ENCODE assay signal across 29 cellular contexts in the genomic region with DNA sequence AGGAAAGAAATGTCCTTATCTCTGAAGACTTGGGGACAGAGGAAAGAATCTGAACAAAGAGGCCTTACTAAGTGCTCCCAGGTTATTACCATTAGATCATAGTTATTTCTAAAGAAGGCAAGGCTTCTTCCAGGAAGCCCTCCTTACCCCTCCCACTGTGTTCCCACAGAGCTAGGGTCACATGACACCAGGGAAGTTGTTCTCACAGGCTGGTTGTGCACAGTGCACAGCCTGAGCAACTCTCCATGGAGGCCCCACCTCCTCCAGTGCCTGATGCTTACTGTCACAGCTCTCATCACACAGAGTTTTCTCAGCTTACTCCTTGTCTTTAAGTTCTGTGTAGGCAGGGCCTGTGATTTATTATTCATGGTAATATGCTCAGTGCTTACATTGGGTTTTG.
DNase-seq lines count a peak whose midpoint lies in the region; ATAC-seq and TF ChIP-seq lines count a peak whose summit lies in the region.
"Had no signal": no experiment of that assay in that cellular context is flagged by ENCODE, and none has a peak within 500 bp of the region (broad histone marks: within the 10 kb centered on the region; RNA-seq: fewer than 3 reads in every experiment).

No MANE protein-coding gene starts in this region.

- no peak overlapping the region for H3K27ac ChIP-seq in upper lobe of left lung
- H3K27ac ChIP-seq: body of pancreas, psoas muscle, SJSA1 had no signal

- H3K27me3 Mint-ChIP-seq in activated naive CD4-positive, alpha-beta T cell treated with anti-CD3 and anti-CD28 coated beads for 36 hours (ENCODE audit: low read depth) = no peaks in the 10 kb centered on the region
- no peaks in the 10 kb centered on the region for H3K27me3 Mint-ChIP-seq in activated T-helper 17 cell treated with anti-CD3 and anti-CD28 coated beads, Interleukin-2, amount 50 U/mL, for 72 hours
- H3K27me3 Mint-ChIP-seq: activated B cell treated with CpG ODN at 0.5 μM for 24 hours; CD4-positive, alpha-beta memory T cell; central memory CD8-positive, alpha-beta T cell; effector memory CD8-positive, alpha-beta T cell; type B pancreatic cell had no signal

- H3K4me3 ChIP-seq in mucosa of descending colon (no peak overlapping the region), upper lobe of left lung (no peak overlapping the region)
- H3K4me3 ChIP-seq: body of pancreas, psoas muscle, SJSA1 had no signal

- peak; percentile 29 for ATAC-seq in activated T-helper 17 cell treated with anti-CD3 and anti-CD28 coated beads, Interleukin-2, amount 50 U/mL, for 72 hours (replicated peaks)
- ATAC-seq in mucosa of descending colon (peak; percentile 32), HG03520 (IDR thresholded peaks at IDR 0.05; ENCODE audit: unreplicated experiment) (no peak), upper lobe of left lung (ENCODE audit: low FRiP score in 2 of 2) (no peak)
- ATAC-seq: body of pancreas; effector memory CD8-positive, alpha-beta T cell; left ventricle myocardium superior; psoas muscle; sciatic nerve had no signal

- H3K9me3 Mint-ChIP-seq in activated naive CD4-positive, alpha-beta T cell treated with anti-CD3 and anti-CD28 coated beads for 36 hours = no peaks in the 10 kb centered on the region
- no peaks in the 10 kb centered on the region for H3K9me3 Mint-ChIP-seq in activated T-helper 17 cell treated with anti-CD3 and anti-CD28 coated beads, Interleukin-2, amount 50 U/mL, for 72 hours
- H3K9me3 Mint-ChIP-seq: activated B cell treated with CpG ODN at 0.5 μM for 24 hours; CD4-positive, alpha-beta memory T cell; central memory CD8-positive, alpha-beta T cell; effector memory CD8-positive, alpha-beta T cell; HFFc6; type B pancreatic cell had no signal

- H3K4me3 Mint-ChIP-seq in activated naive CD4-positive, alpha-beta T cell treated with anti-CD3 and anti-CD28 coated beads for 36 hours = no peak overlapping the region
- no peak overlapping the region for H3K4me3 Mint-ChIP-seq in activated T-helper 17 cell treated with anti-CD3 and anti-CD28 coated beads, Interleukin-2, amount 50 U/mL, for 72 hours
- H3K4me3 Mint-ChIP-seq: activated B cell treated with CpG ODN at 0.5 μM for 24 hours; central memory CD8-positive, alpha-beta T cell; effector memory CD8-positive, alpha-beta T cell; HFFc6; type B pancreatic cell had no signal

- TF ChIP-seq EP300 in Ishikawa (IDR thresholded peaks at IDR 0.05; ENCODE audit: borderline replicate concordance) (no peak), upper lobe of left lung (IDR thresholded peaks at IDR 0.05) (no peak)

- TF ChIP-seq RAD21 in Ishikawa (IDR thresholded peaks at IDR 0.05; ENCODE audit: low read depth) = no peak

- no peaks in the 10 kb centered on the region for H3K27me3 ChIP-seq in upper lobe of left lung
- H3K27me3 ChIP-seq: body of pancreas, SJSA1 had no signal

- TF ChIP-seq POLR2A in upper lobe of left lung (IDR thresholded peaks at IDR 0.05) = no peak

- H3K9me3 ChIP-seq in mucosa of descending colon (no peaks in the 10 kb centered on the region), upper lobe of left lung (no peaks in the 10 kb centered on the region)
- H3K9me3 ChIP-seq: body of pancreas, psoas muscle, SJSA1 had no signal

- CTCF ChIA-PET in activated naive CD4-positive, alpha-beta T cell treated with anti-CD3 and anti-CD28 coated beads for 36 hours (lab: Charles Lee) = interaction anchor here (0.6 to 0.7 kb wide), 2 partner anchors 14 to 18 kb away, joined by 4 read pairs; no protein-coding TSS in a partner anchor

- no peaks in the 10 kb centered on the region for H3K4me1 ChIP-seq in mucosa of descending colon (ENCODE audit: low read depth)
- no peaks in the 10 kb centered on the region for H3K4me1 ChIP-seq in upper lobe of left lung
- H3K4me1 ChIP-seq: psoas muscle had no signal

- intact Hi-C loops in activated naive CD4-positive, alpha-beta T cell treated with anti-CD3 and anti-CD28 coated beads for 36 hours (cut with micrococcal nuclease) = no loop called here
- intact Hi-C loops in mucosa of descending colon (cut with DNase I, micrococcal nuclease) = no loop called here

- peaks cover 4% of the 10 kb centered on the region for H3K36me3 Mint-ChIP-seq in activated naive CD4-positive, alpha-beta T cell treated with anti-CD3 and anti-CD28 coated beads for 36 hours (ENCODE audit: low read depth)
- no peaks in the 10 kb centered on the region for H3K36me3 Mint-ChIP-seq in activated T-helper 17 cell treated with anti-CD3 and anti-CD28 coated beads, Interleukin-2, amount 50 U/mL, for 72 hours (ENCODE audit: low read depth)

- peak; percentile 10 for DNase-seq in activated naive CD4-positive, alpha-beta T cell treated with anti-CD3 and anti-CD28 coated beads for 36 hours
- DNase-seq in activated naive CD4-positive, alpha-beta T cell treated with anti-CD3 and anti-CD28 coated beads, Interleukin-2, amount 50 U/mL, for 16 hours = no peak
- DNase-seq in mucosa of descending colon (no peak), C1 segment of cervical spinal cord (lab: John Stamatoyannopoulos, UW) (no peak), upper lobe of left lung (no peak)
- DNase-seq: activated B cell treated with CpG ODN at 0.5 μM for 24 hours; activated CD8-positive, alpha-beta memory T cell treated with anti-CD3 and anti-CD28 coated beads for 24 hours; activated gamma-delta T cell; activated T-cell treated with anti-CD3 and anti-CD28 coated beads, Interleukin-2, amount 50 U/mL, for 1 hour; body of pancreas; CD4-positive, alpha-beta memory T cell; effector memory CD8-positive, alpha-beta T cell; GOT3; HFFc6; KG1; left ventricle myocardium superior; NCI-H1092 treated with DMSO at 0.1 percent for 48 hours; NCI-H1694 treated with DMSO at 0.1 percent for 48 hours; NCI-H446; NCI-H748 treated with DMSO at 0.1 percent for 48 hours; psoas muscle; stimulated activated CD4-positive, alpha-beta T cell treated with anti-CD3 and anti-CD28 coated beads, Interleukin-4, amount 100 ng/mL, for 1 hour had no signal

- H3K4me1 Mint-ChIP-seq in activated naive CD4-positive, alpha-beta T cell treated with anti-CD3 and anti-CD28 coated beads for 36 hours (ENCODE audit: low read depth) = peaks cover 10% of the 10 kb centered on the region
- peaks cover 6% of the 10 kb centered on the region for H3K4me1 Mint-ChIP-seq in activated T-helper 17 cell treated with anti-CD3 and anti-CD28 coated beads, Interleukin-2, amount 50 U/mL, for 72 hours

- H3K36me3 ChIP-seq in mucosa of descending colon (ENCODE audit: low read depth) (no peaks in the 10 kb centered on the region), upper lobe of left lung (peaks cover 0 to 14% (median 0%) of the 10 kb centered on the region in 4 donors)
- H3K36me3 ChIP-seq: SJSA1 had no signal

- TF ChIP-seq CTCF in mucosa of descending colon (IDR thresholded peaks at IDR 0.05) (no peak), upper lobe of left lung (IDR thresholded peaks at IDR 0.05) (no peak)

- H3K27ac Mint-ChIP-seq in activated naive CD4-positive, alpha-beta T cell treated with anti-CD3 and anti-CD28 coated beads for 36 hours = no peak overlapping the region
- H3K27ac Mint-ChIP-seq in activated T-helper 17 cell treated with anti-CD3 and anti-CD28 coated beads, Interleukin-2, amount 50 U/mL, for 72 hours = no peak overlapping the region
- H3K27ac Mint-ChIP-seq: activated B cell treated with CpG ODN at 0.5 μM for 24 hours; effector memory CD8-positive, alpha-beta T cell; HFFc6; type B pancreatic cell had no signal

TF ChIP-seq in Ishikawa, 13 proteins besides CTCF, POLR2A, EP300 and RAD21:
- no peak for TF ChIP-seq ZBTB7A (IDR thresholded peaks at IDR 0.05; ENCODE audit: low read depth)
- TF ChIP-seq MAX (IDR thresholded peaks at IDR 0.05) = no peak
- TF ChIP-seq EGR1 (IDR thresholded peaks at IDR 0.05) = no peak
- TF ChIP-seq, protein P1, sequence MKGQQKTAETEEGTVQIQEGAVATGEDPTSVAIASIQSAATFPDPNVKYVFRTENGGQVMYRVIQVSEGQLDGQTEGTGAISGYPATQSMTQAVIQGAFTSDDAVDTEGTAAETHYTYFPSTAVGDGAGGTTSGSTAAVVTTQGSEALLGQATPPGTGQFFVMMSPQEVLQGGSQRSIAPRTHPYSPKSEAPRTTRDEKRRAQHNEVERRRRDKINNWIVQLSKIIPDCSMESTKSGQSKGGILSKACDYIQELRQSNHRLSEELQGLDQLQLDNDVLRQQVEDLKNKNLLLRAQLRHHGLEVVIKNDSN (IDR thresholded peaks at IDR 0.05) = peak; percentile 41; the same call in 1 of the 2 replicates
- TF ChIP-seq CREB1 (IDR thresholded peaks at IDR 0.05; ENCODE audit: low read depth) = no peak
- no peak for TF ChIP-seq REST (IDR thresholded peaks at IDR 0.05; ENCODE audit: low read depth)
- no peak for TF ChIP-seq CEBPB (IDR thresholded peaks at IDR 0.05)
- TF ChIP-seq YY1 (IDR thresholded peaks at IDR 0.05; ENCODE audit: low read depth) = no peak

Comparison
In these comparisons a context has a peak if more than half of its experiments do, and no peak if none do; other contexts are left out.
1. ATAC-seq: peak in activated T-helper 17 cell treated with anti-CD3 and anti-CD28 coated beads, Interleukin-2, amount 50 U/mL, for 72 hours (single experiment) and mucosa of descending colon (single experiment); none in HG03520 (single experiment) and upper lobe of left lung (0 of 2).